Comparison of ENCODE assay signal across 9 cellular contexts in genomic region chr20:38143646-38144554, GRCh38. TPM values are rescaled to one million over a fixed set of nuclear protein-coding genes. Genes with fewer than 3 reads are reported as not detected.
DNase-seq lines count a peak whose midpoint lies in the region; ATAC-seq and TF ChIP-seq lines count a peak whose summit lies in the region.
"Had no signal": no experiment of that assay in that cellular context is flagged by ENCODE, and none has a peak within 500 bp of the region (broad histone marks: within the 10 kb centered on the region; RNA-seq: fewer than 3 reads in every experiment).

No MANE protein-coding gene starts in this region.

- H3K9me3 Mint-ChIP-seq in type B pancreatic cell, result no peaks in the 10 kb centered on the region
- H3K9me3 Mint-ChIP-seq: naive B cell had no signal

- H3K36me3 Mint-ChIP-seq in type B pancreatic cell, result peaks cover 3% of the 10 kb centered on the region
- H3K36me3 Mint-ChIP-seq: naive B cell had no signal

- H3K27ac Mint-ChIP-seq in type B pancreatic cell, result peak overlapping the region; percentile 72

- H3K27me3 Mint-ChIP-seq in type B pancreatic cell, result peaks cover 4% of the 10 kb centered on the region

- in situ Hi-C loops in KBM-7 (cut with MboI; ENCODE audit: low pct_unique_long_range_greater_than_20kb, low sequenced_read_pairs) (no loop called here), GM13977 (cut with MboI; ENCODE audit: low pct_unique_long_range_greater_than_20kb, low sequenced_read_pairs, unreplicated experiment) (no loop called here)

- peaks cover 51% of the 10 kb centered on the region for H3K4me1 Mint-ChIP-seq in type B pancreatic cell (ENCODE audit: unreplicated experiment)

- peak; percentile 71 for DNase-seq in KBM-7
- peak; percentile 100 for DNase-seq in kidney tubule cell (ENCODE audit: low spot score)
- no peak for DNase-seq in type B pancreatic cell (ENCODE audit: extremely low spot score, unreplicated experiment)
- no peak for DNase-seq in GM13977 (ENCODE audit: low spot score)
- DNase-seq: naive B cell had no signal

- TF ChIP-seq CTCF in type B pancreatic cell (conservative IDR thresholded peaks at IDR 0.05) (no peak), GM13977 (IDR thresholded peaks at IDR 0.05; ENCODE audit: extremely low read depth, insufficient read depth, missing control alignments) (no peak)

- peak overlapping the region; percentile 29 for H3K27ac ChIP-seq in angular gyrus (ENCODE audit: low read depth, low read length)

- H3K4me3 Mint-ChIP-seq in type B pancreatic cell, result peak overlapping the region; percentile 46
- H3K4me3 Mint-ChIP-seq: naive B cell had no signal

- ATAC-seq in GM19328 (IDR thresholded peaks at IDR 0.05; ENCODE audit: unreplicated experiment) (no peak), HG02642 (IDR thresholded peaks at IDR 0.05; ENCODE audit: poor library complexity, unreplicated experiment) (no peak), GM21576 (IDR thresholded peaks at IDR 0.05; ENCODE audit: unreplicated experiment) (no peak)

RNA-seq across cellular contexts. Expression of gene TGM2, which starts 21.2 kb away (rescaled TPM):
- total RNA-seq in type B pancreatic cell (ENCODE audit: low replicate concordance), result 28.6 and 31.7 TPM in 2 replicates

Comparison
In these comparisons a context has a peak if more than half of its experiments do, and no peak if none do; other contexts are left out.
1. DNase-seq: peak in KBM-7 (single experiment) and kidney tubule cell (single experiment); none in type B pancreatic cell (single experiment) and GM13977 (single experiment).